Comparison of ENCODE assay signal across 1 cellular context in genomic region chr1:26233903-26234643, GRCh38.
TF ChIP-seq lines count a peak whose summit lies in the region.

CEP85 (plus strand) TSS chr1:26234200; CDS start chr1:26239784, 5,584 bp downstream.

TF ChIP-seq in A549, 52 proteins besides CTCF, POLR2A, EP300 and RAD21 (continued from another document):
- TF ChIP-seq, protein P1, sequence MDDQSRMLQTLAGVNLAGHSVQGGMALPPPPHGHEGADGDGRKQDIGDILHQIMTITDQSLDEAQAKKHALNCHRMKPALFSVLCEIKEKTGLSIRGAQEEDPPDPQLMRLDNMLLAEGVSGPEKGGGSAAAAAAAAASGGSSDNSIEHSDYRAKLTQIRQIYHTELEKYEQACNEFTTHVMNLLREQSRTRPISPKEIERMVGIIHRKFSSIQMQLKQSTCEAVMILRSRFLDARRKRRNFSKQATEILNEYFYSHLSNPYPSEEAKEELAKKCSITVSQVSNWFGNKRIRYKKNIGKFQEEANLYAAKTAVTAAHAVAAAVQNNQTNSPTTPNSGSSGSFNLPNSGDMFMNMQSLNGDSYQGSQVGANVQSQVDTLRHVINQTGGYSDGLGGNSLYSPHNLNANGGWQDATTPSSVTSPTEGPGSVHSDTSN (IDR thresholded peaks at IDR 0.05) = no peak
- no peak for TF ChIP-seq HOXB5 (CRISPR knock-in tag; IDR thresholded peaks at IDR 0.05)
- TF ChIP-seq FOSL2 (IDR thresholded peaks at IDR 0.05) = no peak
- TF ChIP-seq FOSL2 (CRISPR knock-in tag; IDR thresholded peaks at IDR 0.05) = no peak
- no peak for TF ChIP-seq HOXA7 (CRISPR knock-in tag; IDR thresholded peaks at IDR 0.05)
- TF ChIP-seq NR3C1 (IDR thresholded peaks at IDR 0.05) = no peak
- no peak for TF ChIP-seq ZSCAN20 (CRISPR knock-in tag; IDR thresholded peaks at IDR 0.05)
- no peak for TF ChIP-seq FOSB (CRISPR knock-in tag; IDR thresholded peaks at IDR 0.05)
- no peak for TF ChIP-seq RNF2 (IDR thresholded peaks at IDR 0.05; ENCODE audit: borderline replicate concordance, low read depth)
- peak; percentile 22; the same call in 1 of the 3 replicates for TF ChIP-seq SMC3 (IDR thresholded peaks at IDR 0.05)
- no peak for TF ChIP-seq GATA3 (IDR thresholded peaks at IDR 0.05; ENCODE audit: borderline replicate concordance)
- TF ChIP-seq ZC3H11A (IDR thresholded peaks at IDR 0.05) = no peak
- TF ChIP-seq, protein P2, sequence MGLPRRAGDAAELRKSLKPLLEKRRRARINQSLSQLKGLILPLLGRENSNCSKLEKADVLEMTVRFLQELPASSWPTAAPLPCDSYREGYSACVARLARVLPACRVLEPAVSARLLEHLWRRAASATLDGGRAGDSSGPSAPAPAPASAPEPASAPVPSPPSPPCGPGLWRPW (IDR thresholded peaks at IDR 0.05) = no peak
- TF ChIP-seq HMGXB4 (CRISPR knock-in tag; IDR thresholded peaks at IDR 0.05; ENCODE audit: borderline replicate concordance) = no peak
- TF ChIP-seq SREBF2 (IDR thresholded peaks at IDR 0.05) = no peak
- no peak for TF ChIP-seq EHF (CRISPR knock-in tag; IDR thresholded peaks at IDR 0.05)
- no peak for TF ChIP-seq HEYL (CRISPR knock-in tag; IDR thresholded peaks at IDR 0.05)
